In the genomic region with DNA sequence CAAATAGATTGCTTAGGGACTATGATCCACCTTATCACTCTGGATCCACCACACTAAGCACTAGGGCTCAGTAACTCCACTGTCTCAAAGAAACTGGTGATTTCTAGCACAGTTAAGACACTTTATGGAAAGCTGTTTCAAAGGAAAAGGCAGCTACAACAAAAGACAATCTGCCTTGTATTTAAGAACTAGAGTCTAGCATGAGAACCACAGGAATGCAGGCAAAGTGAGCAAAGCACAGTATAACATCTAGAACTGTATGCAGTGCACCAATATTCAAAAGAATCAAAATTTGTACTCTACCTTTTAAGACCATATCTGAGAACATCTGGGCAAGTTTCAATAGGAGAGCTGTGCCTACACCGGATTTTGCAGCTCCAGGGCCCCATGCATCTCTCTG, we compare ENCODE assay signal across 23 cellular contexts. TPM values are rescaled to one million over a fixed set of nuclear protein-coding genes. Genes with fewer than 3 reads are reported as not detected.
DNase-seq lines count a peak whose midpoint lies in the region; ATAC-seq and TF ChIP-seq lines count a peak whose summit lies in the region.
"Had no signal": no experiment of that assay in that cellular context is flagged by ENCODE, and none has a peak within 500 bp of the region (broad histone marks: within the 10 kb centered on the region; RNA-seq: fewer than 3 reads in every experiment).

No MANE protein-coding gene starts in this region.

- no peak for TF ChIP-seq CTCF in activated CD8-positive, alpha-beta T cell treated with anti-CD3 and anti-CD28 coated beads for 36 hours (IDR thresholded peaks at IDR 0.05)

- H3K27me3 ChIP-seq in ACC112 (ENCODE audit: insufficient read depth, low read length), result no peaks in the 10 kb centered on the region
- no peaks in the 10 kb centered on the region for H3K27me3 ChIP-seq in CD4-positive, alpha-beta memory T cell (ENCODE audit: insufficient read depth, low read length)

- peaks cover 12% of the 10 kb centered on the region for H3K4me1 ChIP-seq in ACC112 (ENCODE audit: control insufficient read depth, insufficient read depth, low read length, unreplicated experiment)
- no peaks in the 10 kb centered on the region for H3K4me1 ChIP-seq in CD4-positive, alpha-beta memory T cell (ENCODE audit: insufficient read depth, low read length)

- peak overlapping the region; percentile 79 for H3K27ac ChIP-seq in ACC112 (ENCODE audit: low read depth, low read length)
- H3K27ac ChIP-seq in CD4-positive, alpha-beta memory T cell (ENCODE audit: low read depth, low read length), result no peak overlapping the region

- H3K9me3 Mint-ChIP-seq in CD4-positive, alpha-beta memory T cell, result no peaks in the 10 kb centered on the region
- no peaks in the 10 kb centered on the region for H3K9me3 Mint-ChIP-seq in activated CD8-positive, alpha-beta T cell treated with anti-CD3 and anti-CD28 coated beads for 36 hours
- H3K9me3 Mint-ChIP-seq: activated naive CD4-positive, alpha-beta T cell treated with anti-CD3 and anti-CD28 coated beads, Interleukin-2, amount 50 U/mL, for 24 hours; brain; CD8-positive, alpha-beta memory T cell had no signal

- intact Hi-C loops in CD4-positive, alpha-beta memory T cell (cut with micrococcal nuclease), result no loop called here
- intact Hi-C loops in activated CD8-positive, alpha-beta T cell treated with anti-CD3 and anti-CD28 coated beads for 36 hours (cut with micrococcal nuclease), result no loop called here

- H3K36me3 ChIP-seq in ACC112 (ENCODE audit: insufficient read depth, low read length), result peaks cover 44% of the 10 kb centered on the region
- H3K36me3 ChIP-seq in CD4-positive, alpha-beta memory T cell (ENCODE audit: insufficient read depth, low read length), result peaks cover 71% of the 10 kb centered on the region

- peaks cover 0 to 12% (median 9%) of the 10 kb centered on the region in 4 donors for H3K4me1 Mint-ChIP-seq in CD4-positive, alpha-beta memory T cell
- peaks cover 9% of the 10 kb centered on the region for H3K4me1 Mint-ChIP-seq in activated CD8-positive, alpha-beta T cell treated with anti-CD3 and anti-CD28 coated beads for 36 hours (ENCODE audit: low read depth)
- H3K4me1 Mint-ChIP-seq: activated naive CD4-positive, alpha-beta T cell treated with anti-CD3 and anti-CD28 coated beads, Interleukin-2, amount 50 U/mL, for 24 hours; brain had no signal

- no peak for DNase-seq in CD4-positive, alpha-beta memory T cell
- DNase-seq in activated CD8-positive, alpha-beta T cell treated with anti-CD3 and anti-CD28 coated beads for 36 hours, result no peak
- DNase-seq in erythroblast (lab: John Stamatoyannopoulos, UW) (no peak), hepatic stellate cell (ENCODE audit: low spot score) (no peak), kidney tubule cell (ENCODE audit: low spot score) (no peak), G401 (ENCODE audit: low spot score) (no peak)
- DNase-seq: CD8-positive, alpha-beta memory T cell; effector CD8-positive, alpha-beta T cell; foreskin melanocyte; GF-D8; hippocampal formation; Karpas-422; mucosa of descending colon; NCI-H1930; NCI-H345; NCI-H774; stimulated activated CD4-positive, alpha-beta T cell treated with anti-CD3 and anti-CD28 coated beads, Interleukin-1b, Interleukin-23, amount 100 ng/mL, for 48 hours; T1000 had no signal

- H3K4me3 ChIP-seq in ACC112 (ENCODE audit: low read depth, low read length), result no peak overlapping the region
- H3K4me3 ChIP-seq in CD4-positive, alpha-beta memory T cell (ENCODE audit: low read length in 2 of 2), result no peak overlapping the region
- H3K4me3 ChIP-seq: mucosa of descending colon had no signal

- peak overlapping the region; percentile 11 to 80 (median 48) for H3K27ac Mint-ChIP-seq in CD4-positive, alpha-beta memory T cell
- peak overlapping the region; percentile 55 for H3K27ac Mint-ChIP-seq in activated CD8-positive, alpha-beta T cell treated with anti-CD3 and anti-CD28 coated beads for 36 hours
- H3K27ac Mint-ChIP-seq: activated naive CD4-positive, alpha-beta T cell treated with anti-CD3 and anti-CD28 coated beads, Interleukin-2, amount 50 U/mL, for 24 hours; progenitor cell of endocrine pancreas had no signal

- ATAC-seq in activated CD8-positive, alpha-beta T cell treated with anti-CD3 and anti-CD28 coated beads for 36 hours, result no peak
- ATAC-seq: SK-N-SH treated with all-trans-retinoic acid at 6 μM for 48 hours had no signal

- TF ChIP-seq POLR2A in erythroblast (IDR thresholded peaks at IDR 0.05; ENCODE audit: low read length), result peak; percentile 43

- CTCF ChIA-PET in CD4-positive, alpha-beta memory T cell (lab: Charles Lee; ENCODE audit: partially characterized antibody), result interaction anchor here (0.6 to 1.8 kb wide), 4 partner anchors 10 to 133 kb away, joined by 3 to 23 read pairs (median 4); no protein-coding TSS in a partner anchor
- CTCF ChIA-PET in activated CD8-positive, alpha-beta T cell treated with anti-CD3 and anti-CD28 coated beads for 36 hours (lab: Charles Lee), result interaction anchor here (0.8 to 4.0 kb wide), 2 partner anchors 9 to 12 kb away, joined by 3 to 36 read pairs; no protein-coding TSS in a partner anchor

- H3K36me3 Mint-ChIP-seq in CD4-positive, alpha-beta memory T cell, result peaks cover 64 to 82% of the 10 kb centered on the region in 2 donors
- H3K36me3 Mint-ChIP-seq in activated CD8-positive, alpha-beta T cell treated with anti-CD3 and anti-CD28 coated beads for 36 hours (ENCODE audit: low read depth), result peaks cover 78% of the 10 kb centered on the region

- in situ Hi-C loops in G401 (cut with HindIII; ENCODE audit: low sequenced_read_pairs), result no loop called here

- POLR2A ChIA-PET in CD4-positive, alpha-beta memory T cell (lab: Charles Lee; ENCODE audit: partially characterized antibody), result no interaction called here
- POLR2A ChIA-PET in activated CD8-positive, alpha-beta T cell treated with anti-CD3 and anti-CD28 coated beads for 36 hours (lab: Charles Lee), result interaction anchor here (1.2 to 3.4 kb wide), 3 partner anchors 10 to 16 kb away, joined by 3 to 19 read pairs (median 16); no protein-coding TSS in a partner anchor

- no peaks in the 10 kb centered on the region for H3K27me3 Mint-ChIP-seq in CD4-positive, alpha-beta memory T cell
- no peaks in the 10 kb centered on the region for H3K27me3 Mint-ChIP-seq in activated CD8-positive, alpha-beta T cell treated with anti-CD3 and anti-CD28 coated beads for 36 hours
- H3K27me3 Mint-ChIP-seq: activated naive CD4-positive, alpha-beta T cell treated with anti-CD3 and anti-CD28 coated beads, Interleukin-2, amount 50 U/mL, for 24 hours; CD8-positive, alpha-beta memory T cell; progenitor cell of endocrine pancreas had no signal

- no peaks in the 10 kb centered on the region for H3K79me2 ChIP-seq in ACC112 (ENCODE audit: control insufficient read depth, insufficient read depth, low read length, unreplicated experiment)

- H3K9me3 ChIP-seq in CD4-positive, alpha-beta memory T cell (ENCODE audit: control insufficient read depth in 1 of 2, low read length in 2 of 2), result no peaks in the 10 kb centered on the region
- H3K9me3 ChIP-seq: mucosa of descending colon had no signal

- H2AFZ ChIP-seq in ACC112 (ENCODE audit: low read length, unreplicated experiment), result no peak overlapping the region

- no peak overlapping the region for H3K4me3 Mint-ChIP-seq in CD4-positive, alpha-beta memory T cell
- H3K4me3 Mint-ChIP-seq in activated CD8-positive, alpha-beta T cell treated with anti-CD3 and anti-CD28 coated beads for 36 hours, result no peak overlapping the region
- H3K4me3 Mint-ChIP-seq: activated naive CD4-positive, alpha-beta T cell treated with anti-CD3 and anti-CD28 coated beads, Interleukin-2, amount 50 U/mL, for 24 hours; brain; CD8-positive, alpha-beta memory T cell had no signal

RNA-seq across cellular contexts. Expression of gene TFRC, which starts 17.9 kb away (rescaled TPM):
- total RNA-seq in CD4-positive, alpha-beta memory T cell, result 10 to 100 TPM; 63.2 to 73.1 TPM
- 10 to 100 TPM; 21.7 to 38.3 TPM for polyA plus RNA-seq in CD4-positive, alpha-beta memory T cell
- 100 to 1,000 TPM; 521 to 524 TPM for total RNA-seq in activated CD8-positive, alpha-beta T cell treated with anti-CD3 and anti-CD28 coated beads for 36 hours
- 89.1 and 129 TPM in 2 replicates for total RNA-seq in G401 (2014; rRNA removed; shearing (Covaris generic))
